1 cellular context compared by ENCODE assay signal in genomic region chr5:32489791-32490581, GRCh38.
TF ChIP-seq lines count a peak whose summit lies in the region.

No MANE protein-coding gene starts in this region.

TF ChIP-seq in HEK293, 187 proteins besides CTCF, POLR2A, EP300 and RAD21 (continued from another document and continues in another):
- TF ChIP-seq, protein P1, sequence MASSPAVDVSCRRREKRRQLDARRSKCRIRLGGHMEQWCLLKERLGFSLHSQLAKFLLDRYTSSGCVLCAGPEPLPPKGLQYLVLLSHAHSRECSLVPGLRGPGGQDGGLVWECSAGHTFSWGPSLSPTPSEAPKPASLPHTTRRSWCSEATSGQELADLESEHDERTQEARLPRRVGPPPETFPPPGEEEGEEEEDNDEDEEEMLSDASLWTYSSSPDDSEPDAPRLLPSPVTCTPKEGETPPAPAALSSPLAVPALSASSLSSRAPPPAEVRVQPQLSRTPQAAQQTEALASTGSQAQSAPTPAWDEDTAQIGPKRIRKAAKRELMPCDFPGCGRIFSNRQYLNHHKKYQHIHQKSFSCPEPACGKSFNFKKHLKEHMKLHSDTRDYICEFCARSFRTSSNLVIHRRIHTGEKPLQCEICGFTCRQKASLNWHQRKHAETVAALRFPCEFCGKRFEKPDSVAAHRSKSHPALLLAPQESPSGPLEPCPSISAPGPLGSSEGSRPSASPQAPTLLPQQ (tag by site-specific recombination; IDR thresholded peaks at IDR 0.05) = peak; percentile 80
- no peak for TF ChIP-seq ZNF768 (tag by site-specific recombination; IDR thresholded peaks at IDR 0.05)
- TF ChIP-seq ZNF335 (tag by site-specific recombination; conservative IDR thresholded peaks at IDR 0.05) = peak; percentile 55
- TF ChIP-seq, protein P2, sequence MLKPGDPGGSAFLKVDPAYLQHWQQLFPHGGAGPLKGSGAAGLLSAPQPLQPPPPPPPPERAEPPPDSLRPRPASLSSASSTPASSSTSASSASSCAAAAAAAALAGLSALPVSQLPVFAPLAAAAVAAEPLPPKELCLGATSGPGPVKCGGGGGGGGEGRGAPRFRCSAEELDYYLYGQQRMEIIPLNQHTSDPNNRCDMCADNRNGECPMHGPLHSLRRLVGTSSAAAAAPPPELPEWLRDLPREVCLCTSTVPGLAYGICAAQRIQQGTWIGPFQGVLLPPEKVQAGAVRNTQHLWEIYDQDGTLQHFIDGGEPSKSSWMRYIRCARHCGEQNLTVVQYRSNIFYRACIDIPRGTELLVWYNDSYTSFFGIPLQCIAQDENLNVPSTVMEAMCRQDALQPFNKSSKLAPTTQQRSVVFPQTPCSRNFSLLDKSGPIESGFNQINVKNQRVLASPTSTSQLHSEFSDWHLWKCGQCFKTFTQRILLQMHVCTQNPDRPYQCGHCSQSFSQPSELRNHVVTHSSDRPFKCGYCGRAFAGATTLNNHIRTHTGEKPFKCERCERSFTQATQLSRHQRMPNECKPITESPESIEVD (tag by site-specific recombination; IDR thresholded peaks at IDR 0.05) = peak; percentile 76
- TF ChIP-seq, protein P3, sequence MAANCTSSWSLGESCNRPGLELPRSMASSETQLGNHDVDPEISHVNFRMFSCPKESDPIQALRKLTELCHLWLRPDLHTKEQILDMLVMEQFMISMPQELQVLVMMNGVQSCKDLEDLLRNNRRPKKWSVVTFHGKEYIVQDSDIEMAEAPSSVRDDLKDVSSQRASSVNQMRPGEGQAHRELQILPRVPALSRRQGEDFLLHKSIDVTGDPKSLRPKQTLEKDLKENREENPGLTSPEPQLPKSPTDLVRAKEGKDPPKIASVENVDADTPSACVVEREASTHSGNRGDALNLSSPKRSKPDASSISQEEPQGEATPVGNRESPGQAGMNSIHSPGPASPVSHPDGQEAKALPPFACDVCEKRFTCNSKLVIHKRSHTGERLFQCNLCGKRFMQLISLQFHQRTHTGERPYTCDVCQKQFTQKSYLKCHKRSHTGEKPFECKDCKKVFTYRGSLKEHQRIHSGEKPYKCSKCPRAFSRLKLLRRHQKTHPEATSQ (tag by site-specific recombination; IDR thresholded peaks at IDR 0.05) = no peak
- TF ChIP-seq, protein P4, sequence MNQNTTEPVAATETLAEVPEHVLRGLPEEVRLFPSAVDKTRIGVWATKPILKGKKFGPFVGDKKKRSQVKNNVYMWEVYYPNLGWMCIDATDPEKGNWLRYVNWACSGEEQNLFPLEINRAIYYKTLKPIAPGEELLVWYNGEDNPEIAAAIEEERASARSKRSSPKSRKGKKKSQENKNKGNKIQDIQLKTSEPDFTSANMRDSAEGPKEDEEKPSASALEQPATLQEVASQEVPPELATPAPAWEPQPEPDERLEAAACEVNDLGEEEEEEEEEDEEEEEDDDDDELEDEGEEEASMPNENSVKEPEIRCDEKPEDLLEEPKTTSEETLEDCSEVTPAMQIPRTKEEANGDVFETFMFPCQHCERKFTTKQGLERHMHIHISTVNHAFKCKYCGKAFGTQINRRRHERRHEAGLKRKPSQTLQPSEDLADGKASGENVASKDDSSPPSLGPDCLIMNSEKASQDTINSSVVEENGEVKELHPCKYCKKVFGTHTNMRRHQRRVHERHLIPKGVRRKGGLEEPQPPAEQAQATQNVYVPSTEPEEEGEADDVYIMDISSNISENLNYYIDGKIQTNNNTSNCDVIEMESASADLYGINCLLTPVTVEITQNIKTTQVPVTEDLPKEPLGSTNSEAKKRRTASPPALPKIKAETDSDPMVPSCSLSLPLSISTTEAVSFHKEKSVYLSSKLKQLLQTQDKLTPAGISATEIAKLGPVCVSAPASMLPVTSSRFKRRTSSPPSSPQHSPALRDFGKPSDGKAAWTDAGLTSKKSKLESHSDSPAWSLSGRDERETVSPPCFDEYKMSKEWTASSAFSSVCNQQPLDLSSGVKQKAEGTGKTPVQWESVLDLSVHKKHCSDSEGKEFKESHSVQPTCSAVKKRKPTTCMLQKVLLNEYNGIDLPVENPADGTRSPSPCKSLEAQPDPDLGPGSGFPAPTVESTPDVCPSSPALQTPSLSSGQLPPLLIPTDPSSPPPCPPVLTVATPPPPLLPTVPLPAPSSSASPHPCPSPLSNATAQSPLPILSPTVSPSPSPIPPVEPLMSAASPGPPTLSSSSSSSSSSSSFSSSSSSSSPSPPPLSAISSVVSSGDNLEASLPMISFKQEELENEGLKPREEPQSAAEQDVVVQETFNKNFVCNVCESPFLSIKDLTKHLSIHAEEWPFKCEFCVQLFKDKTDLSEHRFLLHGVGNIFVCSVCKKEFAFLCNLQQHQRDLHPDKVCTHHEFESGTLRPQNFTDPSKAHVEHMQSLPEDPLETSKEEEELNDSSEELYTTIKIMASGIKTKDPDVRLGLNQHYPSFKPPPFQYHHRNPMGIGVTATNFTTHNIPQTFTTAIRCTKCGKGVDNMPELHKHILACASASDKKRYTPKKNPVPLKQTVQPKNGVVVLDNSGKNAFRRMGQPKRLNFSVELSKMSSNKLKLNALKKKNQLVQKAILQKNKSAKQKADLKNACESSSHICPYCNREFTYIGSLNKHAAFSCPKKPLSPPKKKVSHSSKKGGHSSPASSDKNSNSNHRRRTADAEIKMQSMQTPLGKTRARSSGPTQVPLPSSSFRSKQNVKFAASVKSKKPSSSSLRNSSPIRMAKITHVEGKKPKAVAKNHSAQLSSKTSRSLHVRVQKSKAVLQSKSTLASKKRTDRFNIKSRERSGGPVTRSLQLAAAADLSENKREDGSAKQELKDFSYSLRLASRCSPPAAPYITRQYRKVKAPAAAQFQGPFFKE (tag by site-specific recombination; IDR thresholded peaks at IDR 0.05; ENCODE audit: borderline replicate concordance) = no peak
- no peak for TF ChIP-seq ZNF354C (tag by site-specific recombination; IDR thresholded peaks at IDR 0.05; ENCODE audit: borderline replicate concordance, low read depth)
- TF ChIP-seq, protein P5, sequence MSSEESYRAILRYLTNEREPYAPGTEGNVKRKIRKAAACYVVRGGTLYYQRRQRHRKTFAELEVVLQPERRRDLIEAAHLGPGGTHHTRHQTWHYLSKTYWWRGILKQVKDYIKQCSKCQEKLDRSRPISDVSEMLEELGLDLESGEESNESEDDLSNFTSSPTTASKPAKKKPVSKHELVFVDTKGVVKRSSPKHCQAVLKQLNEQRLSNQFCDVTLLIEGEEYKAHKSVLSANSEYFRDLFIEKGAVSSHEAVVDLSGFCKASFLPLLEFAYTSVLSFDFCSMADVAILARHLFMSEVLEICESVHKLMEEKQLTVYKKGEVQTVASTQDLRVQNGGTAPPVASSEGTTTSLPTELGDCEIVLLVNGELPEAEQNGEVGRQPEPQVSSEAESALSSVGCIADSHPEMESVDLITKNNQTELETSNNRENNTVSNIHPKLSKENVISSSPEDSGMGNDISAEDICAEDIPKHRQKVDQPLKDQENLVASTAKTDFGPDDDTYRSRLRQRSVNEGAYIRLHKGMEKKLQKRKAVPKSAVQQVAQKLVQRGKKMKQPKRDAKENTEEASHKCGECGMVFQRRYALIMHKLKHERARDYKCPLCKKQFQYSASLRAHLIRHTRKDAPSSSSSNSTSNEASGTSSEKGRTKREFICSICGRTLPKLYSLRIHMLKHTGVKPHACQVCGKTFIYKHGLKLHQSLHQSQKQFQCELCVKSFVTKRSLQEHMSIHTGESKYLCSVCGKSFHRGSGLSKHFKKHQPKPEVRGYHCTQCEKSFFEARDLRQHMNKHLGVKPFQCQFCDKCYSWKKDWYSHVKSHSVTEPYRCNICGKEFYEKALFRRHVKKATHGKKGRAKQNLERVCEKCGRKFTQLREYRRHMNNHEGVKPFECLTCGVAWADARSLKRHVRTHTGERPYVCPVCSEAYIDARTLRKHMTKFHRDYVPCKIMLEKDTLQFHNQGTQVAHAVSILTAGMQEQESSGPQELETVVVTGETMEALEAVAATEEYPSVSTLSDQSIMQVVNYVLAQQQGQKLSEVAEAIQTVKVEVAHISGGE (tag by site-specific recombination; conservative IDR thresholded peaks at IDR 0.05; ENCODE audit: low read depth) = no peak
- TF ChIP-seq ZNF311 (tag by site-specific recombination; IDR thresholded peaks at IDR 0.05; ENCODE audit: borderline replicate concordance) = no peak
- TF ChIP-seq ZNF521 (tag by site-specific recombination; IDR thresholded peaks at IDR 0.05) = no peak
- TF ChIP-seq ZNF274 (IDR thresholded peaks at IDR 0.05; ENCODE audit: low read length) = no peak
- no peak for TF ChIP-seq ZNF274 (tag by site-specific recombination; IDR thresholded peaks at IDR 0.05; ENCODE audit: borderline replicate concordance)
- TF ChIP-seq, protein P6, sequence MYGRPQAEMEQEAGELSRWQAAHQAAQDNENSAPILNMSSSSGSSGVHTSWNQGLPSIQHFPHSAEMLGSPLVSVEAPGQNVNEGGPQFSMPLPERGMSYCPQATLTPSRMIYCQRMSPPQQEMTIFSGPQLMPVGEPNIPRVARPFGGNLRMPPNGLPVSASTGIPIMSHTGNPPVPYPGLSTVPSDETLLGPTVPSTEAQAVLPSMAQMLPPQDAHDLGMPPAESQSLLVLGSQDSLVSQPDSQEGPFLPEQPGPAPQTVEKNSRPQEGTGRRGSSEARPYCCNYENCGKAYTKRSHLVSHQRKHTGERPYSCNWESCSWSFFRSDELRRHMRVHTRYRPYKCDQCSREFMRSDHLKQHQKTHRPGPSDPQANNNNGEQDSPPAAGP (tag by site-specific recombination; IDR thresholded peaks at IDR 0.05) = peak; percentile 55; the same call in 1 of the 2 replicates
- TF ChIP-seq ZNF560 (tag by site-specific recombination; IDR thresholded peaks at IDR 0.05; ENCODE audit: borderline replicate concordance) = no peak
- no peak for TF ChIP-seq ZNF707 (tag by site-specific recombination; IDR thresholded peaks at IDR 0.05)
- peak; percentile 73 for TF ChIP-seq ZBTB8A (tag by site-specific recombination; IDR thresholded peaks at IDR 0.05)
- TF ChIP-seq OVOL3 (tag by site-specific recombination; IDR thresholded peaks at IDR 0.05) = peak; percentile 75; the same call in 1 of the 2 replicates
- no peak for TF ChIP-seq ZNF645 (tag by site-specific recombination; IDR thresholded peaks at IDR 0.05)
- no peak for TF ChIP-seq ZNF292 (tag by site-specific recombination; IDR thresholded peaks at IDR 0.05; ENCODE audit: borderline replicate concordance, low read depth)
- TF ChIP-seq ZNF585B (tag by site-specific recombination; IDR thresholded peaks at IDR 0.05) = no peak
- TF ChIP-seq, protein P7, sequence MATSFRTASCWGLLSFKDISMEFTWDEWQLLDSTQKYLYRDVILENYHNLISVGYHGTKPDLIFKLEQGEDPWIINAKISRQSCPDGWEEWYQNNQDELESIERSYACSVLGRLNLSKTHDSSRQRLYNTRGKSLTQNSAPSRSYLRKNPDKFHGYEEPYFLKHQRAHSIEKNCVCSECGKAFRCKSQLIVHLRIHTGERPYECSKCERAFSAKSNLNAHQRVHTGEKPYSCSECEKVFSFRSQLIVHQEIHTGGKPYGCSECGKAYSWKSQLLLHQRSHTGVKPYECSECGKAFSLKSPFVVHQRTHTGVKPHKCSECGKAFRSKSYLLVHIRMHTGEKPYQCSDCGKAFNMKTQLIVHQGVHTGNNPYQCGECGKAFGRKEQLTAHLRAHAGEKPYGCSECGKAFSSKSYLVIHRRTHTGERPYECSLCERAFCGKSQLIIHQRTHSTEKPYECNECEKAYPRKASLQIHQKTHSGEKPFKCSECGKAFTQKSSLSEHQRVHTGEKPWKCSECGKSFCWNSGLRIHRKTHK (tag by site-specific recombination; IDR thresholded peaks at IDR 0.05) = no peak
- no peak; the same call in none of the 2 replicates for TF ChIP-seq ZBTB20 (tag by site-specific recombination; IDR thresholded peaks at IDR 0.05)
- peak; percentile 34; the same call in 1 of the 2 replicates for TF ChIP-seq ZNF341 (tag by site-specific recombination; IDR thresholded peaks at IDR 0.05; ENCODE audit: low read depth)
- TF ChIP-seq ZFP41 (tag by site-specific recombination; IDR thresholded peaks at IDR 0.05; ENCODE audit: borderline replicate concordance) = no peak
- TF ChIP-seq ZNF23 (tag by site-specific recombination; IDR thresholded peaks at IDR 0.05; ENCODE audit: borderline replicate concordance) = no peak
- TF ChIP-seq ZNF514 (tag by site-specific recombination; IDR thresholded peaks at IDR 0.05) = no peak
- no peak for TF ChIP-seq ZNF214 (tag by site-specific recombination; IDR thresholded peaks at IDR 0.05; ENCODE audit: borderline replicate concordance)
- TF ChIP-seq ZNF16 (tag by site-specific recombination; IDR thresholded peaks at IDR 0.05; ENCODE audit: low read depth) = no peak
- no peak for TF ChIP-seq TRIM28 (IDR thresholded peaks at IDR 0.05; ENCODE audit: borderline replicate concordance, low read length)
- no peak for TF ChIP-seq ZNF140 (tag by site-specific recombination; IDR thresholded peaks at IDR 0.05)
- TF ChIP-seq ZNF658 (tag by site-specific recombination; IDR thresholded peaks at IDR 0.05) = no peak
- TF ChIP-seq ZSCAN18 (tag by site-specific recombination; IDR thresholded peaks at IDR 0.05) = no peak
- no peak for TF ChIP-seq ZNF121 (tag by site-specific recombination; IDR thresholded peaks at IDR 0.05)
- 0 out of 2 replicates have a peak, but pooled peaks have one; percentile 30 for TF ChIP-seq GLIS2 (tag by site-specific recombination; IDR thresholded peaks at IDR 0.05)
- peak; percentile 75 for TF ChIP-seq ZNF366 (tag by site-specific recombination; conservative IDR thresholded peaks at IDR 0.05)
- TF ChIP-seq ZNF623 (tag by site-specific recombination; IDR thresholded peaks at IDR 0.05) = 0 out of 2 replicates have a peak, but pooled peaks have one; percentile 23
- TF ChIP-seq, protein P8, sequence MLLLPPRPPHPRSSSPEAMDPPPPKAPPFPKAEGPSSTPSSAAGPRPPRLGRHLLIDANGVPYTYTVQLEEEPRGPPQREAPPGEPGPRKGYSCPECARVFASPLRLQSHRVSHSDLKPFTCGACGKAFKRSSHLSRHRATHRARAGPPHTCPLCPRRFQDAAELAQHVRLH (tag by site-specific recombination; IDR thresholded peaks at IDR 0.05) = peak; percentile 60
- no peak for TF ChIP-seq ZNF175 (tag by site-specific recombination; IDR thresholded peaks at IDR 0.05)
- TF ChIP-seq KLF16 (tag by site-specific recombination; IDR thresholded peaks at IDR 0.05) = no peak
- TF ChIP-seq BCL11B (tag by site-specific recombination; IDR thresholded peaks at IDR 0.05; ENCODE audit: low read depth) = peak; percentile 91
- peak; percentile 82 for TF ChIP-seq ZXDB (tag by site-specific recombination; IDR thresholded peaks at IDR 0.05)
- TF ChIP-seq ZNF10 (tag by site-specific recombination; IDR thresholded peaks at IDR 0.05) = 0 out of 2 replicates have a peak, but pooled peaks have one; percentile 56
- TF ChIP-seq ZNF211 (tag by site-specific recombination; IDR thresholded peaks at IDR 0.05; ENCODE audit: low read depth) = no peak
